Comparison of ENCODE assay signal across 1 cellular context in the genomic region with DNA sequence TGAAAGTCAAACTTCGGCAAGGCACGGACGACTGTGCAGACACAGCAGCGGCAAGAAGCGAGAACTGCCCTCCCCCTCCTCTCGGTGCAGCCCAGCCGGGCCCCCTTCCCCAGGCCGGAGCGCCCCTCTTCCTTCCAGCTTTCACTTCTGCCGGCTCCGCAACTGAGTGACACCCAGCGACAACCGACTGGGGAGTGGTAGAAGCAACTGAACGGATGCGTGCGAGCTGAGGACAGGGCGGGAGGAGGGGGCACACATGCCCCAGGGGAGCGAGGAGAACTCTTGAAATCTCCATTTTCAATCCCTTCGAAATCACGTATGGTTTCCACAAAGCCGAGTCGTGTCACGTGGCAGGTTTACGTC.
TF ChIP-seq lines count a peak whose summit lies in the region.

No MANE protein-coding gene starts in this region.

TF ChIP-seq in WTC11, 78 proteins besides CTCF, POLR2A, EP300 and RAD21 (continued from another document):
- no peak for TF ChIP-seq ARID4B (CRISPR knock-in tag; IDR thresholded peaks at IDR 0.05; ENCODE audit: borderline replicate concordance)
- TF ChIP-seq, protein P1, sequence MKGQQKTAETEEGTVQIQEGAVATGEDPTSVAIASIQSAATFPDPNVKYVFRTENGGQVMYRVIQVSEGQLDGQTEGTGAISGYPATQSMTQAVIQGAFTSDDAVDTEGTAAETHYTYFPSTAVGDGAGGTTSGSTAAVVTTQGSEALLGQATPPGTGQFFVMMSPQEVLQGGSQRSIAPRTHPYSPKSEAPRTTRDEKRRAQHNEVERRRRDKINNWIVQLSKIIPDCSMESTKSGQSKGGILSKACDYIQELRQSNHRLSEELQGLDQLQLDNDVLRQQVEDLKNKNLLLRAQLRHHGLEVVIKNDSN (CRISPR knock-in tag; IDR thresholded peaks at IDR 0.05), result no peak
- TF ChIP-seq, protein P2, sequence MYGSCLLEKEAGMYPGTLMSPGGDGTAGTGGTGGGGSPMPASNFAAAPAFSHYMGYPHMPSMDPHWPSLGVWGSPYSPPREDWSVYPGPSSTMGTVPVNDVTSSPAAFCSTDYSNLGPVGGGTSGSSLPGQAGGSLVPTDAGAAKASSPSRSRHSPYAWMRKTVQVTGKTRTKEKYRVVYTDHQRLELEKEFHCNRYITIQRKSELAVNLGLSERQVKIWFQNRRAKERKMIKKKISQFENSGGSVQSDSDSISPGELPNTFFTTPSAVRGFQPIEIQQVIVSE (CRISPR knock-in tag; IDR thresholded peaks at IDR 0.05; ENCODE audit: borderline replicate concordance), result no peak
- TF ChIP-seq GTF2I (CRISPR knock-in tag; conservative IDR thresholded peaks at IDR 0.05), result no peak
- no peak for TF ChIP-seq SP1 (CRISPR knock-in tag; conservative IDR thresholded peaks at IDR 0.05)
- no peak for TF ChIP-seq JAZF1 (CRISPR knock-in tag; IDR thresholded peaks at IDR 0.05)
